In the genomic region with DNA sequence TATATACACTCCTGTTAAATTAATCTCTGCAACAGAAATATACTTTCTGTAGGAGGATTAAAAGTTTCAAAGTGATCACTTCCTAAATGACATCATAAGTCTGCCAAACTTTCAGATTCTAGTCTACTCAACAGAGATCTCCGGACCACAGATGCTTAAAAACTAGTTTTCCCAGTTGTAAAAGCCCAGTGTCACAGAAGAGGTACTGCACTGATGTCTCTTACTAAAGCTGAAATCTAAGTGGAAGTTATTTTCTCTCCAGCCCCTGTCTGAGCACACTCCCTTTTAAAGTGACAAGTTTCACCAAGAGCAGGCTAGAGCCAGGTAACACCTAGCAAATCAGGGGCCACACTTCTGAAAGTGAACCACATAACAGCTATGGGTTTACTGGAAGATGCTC, we compare ENCODE assay signal across 2 cellular contexts.
TF ChIP-seq lines count a peak whose summit lies in the region.

No MANE protein-coding gene starts in this region.

TF ChIP-seq in IMR-90, 13 proteins besides CTCF, POLR2A, EP300 and RAD21:
- TF ChIP-seq MAZ (IDR thresholded peaks at IDR 0.05; ENCODE audit: borderline replicate concordance, low read depth, low read length), result no peak
- no peak for TF ChIP-seq SMC3 (IDR thresholded peaks at IDR 0.05; ENCODE audit: low read depth, low read length)
- no peak for TF ChIP-seq RCOR1 (IDR thresholded peaks at IDR 0.05; ENCODE audit: insufficient replicate concordance, low read length)
- no peak for TF ChIP-seq NFE2L2 (IDR thresholded peaks at IDR 0.05; ENCODE audit: low read depth, low read length)
- TF ChIP-seq CHD1 (IDR thresholded peaks at IDR 0.05; ENCODE audit: low read depth, low read length), result no peak
- no peak for TF ChIP-seq BHLHE40 (IDR thresholded peaks at IDR 0.05; ENCODE audit: low read depth, low read length)
- TF ChIP-seq, protein P1, sequence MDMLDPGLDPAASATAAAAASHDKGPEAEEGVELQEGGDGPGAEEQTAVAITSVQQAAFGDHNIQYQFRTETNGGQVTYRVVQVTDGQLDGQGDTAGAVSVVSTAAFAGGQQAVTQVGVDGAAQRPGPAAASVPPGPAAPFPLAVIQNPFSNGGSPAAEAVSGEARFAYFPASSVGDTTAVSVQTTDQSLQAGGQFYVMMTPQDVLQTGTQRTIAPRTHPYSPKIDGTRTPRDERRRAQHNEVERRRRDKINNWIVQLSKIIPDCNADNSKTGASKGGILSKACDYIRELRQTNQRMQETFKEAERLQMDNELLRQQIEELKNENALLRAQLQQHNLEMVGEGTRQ (IDR thresholded peaks at IDR 0.05; ENCODE audit: low read depth, low read length), result no peak
- no peak for TF ChIP-seq MXI1 (IDR thresholded peaks at IDR 0.05; ENCODE audit: borderline replicate concordance, low read depth, low read length)
- no peak for TF ChIP-seq MAFK (IDR thresholded peaks at IDR 0.05; ENCODE audit: low read depth, low read length)

TF ChIP-seq in H1, 55 proteins besides CTCF, POLR2A, EP300 and RAD21:
- TF ChIP-seq EGR1 (IDR thresholded peaks at IDR 0.05; ENCODE audit: borderline replicate concordance, low read depth, low read length) (no peak), SUZ12 (IDR thresholded peaks at IDR 0.05; ENCODE audit: low read length) (no peak), RFX5 (IDR thresholded peaks at IDR 0.05; ENCODE audit: borderline replicate concordance, low read depth, low read length) (no peak), SP2 (IDR thresholded peaks at IDR 0.05; ENCODE audit: low read length) (no peak), CREB1 (IDR thresholded peaks at IDR 0.05) (no peak), TAF1 (IDR thresholded peaks at IDR 0.05; ENCODE audit: low read depth, low read length) (no peak), KDM5A (IDR thresholded peaks at IDR 0.05; ENCODE audit: low read length) (no peak), NANOG (IDR thresholded peaks at IDR 0.05; ENCODE audit: insufficient read depth, low read depth, low read length, poor library complexity, severe bottlenecking) (no peak), SAP30 (IDR thresholded peaks at IDR 0.05; ENCODE audit: insufficient read depth, insufficient replicate concordance, low read length) (no peak), SRF (IDR thresholded peaks at IDR 0.05; ENCODE audit: low read depth, low read length) (no peak), EZH2 (IDR thresholded peaks at IDR 0.05; ENCODE audit: low read depth, low read length, severe bottlenecking) (no peak), RNF2 (IDR thresholded peaks at IDR 0.05; ENCODE audit: borderline replicate concordance, low read depth, low read length, missing control alignments, poor library complexity, severe bottlenecking) (no peak), GABPA (IDR thresholded peaks at IDR 0.05; ENCODE audit: borderline replicate concordance, insufficient read depth, low read length) (no peak), SIN3A (conservative IDR thresholded peaks at IDR 0.05 in 1 of 2, IDR thresholded peaks at IDR 0.05 in 1 of 2; ENCODE audit: low read depth in 1 of 2, low read length in 2 of 2) (no peak), BCL11A (IDR thresholded peaks at IDR 0.05; ENCODE audit: low read depth in 2 of 2, low read length in 2 of 2) (no peak), CBX5 (IDR thresholded peaks at IDR 0.05; ENCODE audit: low read depth, low read length) (no peak), CHD1 (IDR thresholded peaks at IDR 0.05; ENCODE audit: low read depth, low read length) (no peak), RBBP5 (IDR thresholded peaks at IDR 0.05; ENCODE audit: borderline replicate concordance, low read depth, low read length) (no peak), POU5F1 (IDR thresholded peaks at IDR 0.05; ENCODE audit: low read depth, low read length) (no peak), GTF2F1 (IDR thresholded peaks at IDR 0.05; ENCODE audit: borderline replicate concordance, low read depth, low read length) (no peak)
